In genomic region chr10:127907411-127908105, GRCh38 we compare ENCODE assay signal across 9 cellular contexts. TPM values are rescaled to one million over a fixed set of nuclear protein-coding genes. Genes with fewer than 3 reads are reported as not detected.
DNase-seq lines count a peak whose midpoint lies in the region; ATAC-seq and TF ChIP-seq lines count a peak whose summit lies in the region.
"Had no signal": no experiment of that assay in that cellular context is flagged by ENCODE, and none has a peak within 500 bp of the region (broad histone marks: within the 10 kb centered on the region; RNA-seq: fewer than 3 reads in every experiment).

No MANE protein-coding gene starts in this region.

- H3K4me1 Mint-ChIP-seq in activated naive CD8-positive, alpha-beta T cell (ENCODE audit: low read depth) = no peaks in the 10 kb centered on the region
- H3K4me1 Mint-ChIP-seq: CD4-positive, CD25-positive, alpha-beta regulatory T cell had no signal

- ATAC-seq in GM18873 (IDR thresholded peaks at IDR 0.05; ENCODE audit: low FRiP score, unreplicated experiment) (no peak), GM21576 (IDR thresholded peaks at IDR 0.05; ENCODE audit: unreplicated experiment) (no peak)

- DNase-seq in NOMO-1 (lab: John Stamatoyannopoulos, UW; ENCODE audit: unreplicated experiment in 2 of 2) (peak; percentile 18 to 22), NOMO-1 treated with dmso at 0.1 percent for 144 hours (lab: John Stamatoyannopoulos, UW; ENCODE audit: unreplicated experiment) (no peak), right atrium auricular region (ENCODE audit: low spot score) (no peak), foreskin melanocyte (no peak)

- no peak overlapping the region for H3K27ac Mint-ChIP-seq in activated naive CD8-positive, alpha-beta T cell
- H3K27ac Mint-ChIP-seq: CD4-positive, CD25-positive, alpha-beta regulatory T cell had no signal

- TF ChIP-seq CTCF in right atrium auricular region (IDR thresholded peaks at IDR 0.05) = no peak

- no peaks in the 10 kb centered on the region for H3K9me3 ChIP-seq in right atrium auricular region

- H3K27me3 ChIP-seq in right atrium auricular region (no peaks in the 10 kb centered on the region), rectal smooth muscle tissue (ENCODE audit: control insufficient read depth, insufficient read depth, low read length) (no peaks in the 10 kb centered on the region)

- peaks cover 12% of the 10 kb centered on the region for H3K27me3 Mint-ChIP-seq in activated naive CD8-positive, alpha-beta T cell

- H3K9ac ChIP-seq in rectal smooth muscle tissue (ENCODE audit: low read length) = no peak overlapping the region

- no peaks in the 10 kb centered on the region for H3K36me3 ChIP-seq in right atrium auricular region
- no peaks in the 10 kb centered on the region for H3K36me3 ChIP-seq in rectal smooth muscle tissue (ENCODE audit: control insufficient read depth, insufficient read depth, low read length)

- H3K4me3 Mint-ChIP-seq in activated naive CD8-positive, alpha-beta T cell = peak overlapping the region; percentile 51

- H3K4me1 ChIP-seq in right atrium auricular region (peaks cover 0 to 45% of the 10 kb centered on the region in 2 donors), rectal smooth muscle tissue (ENCODE audit: control insufficient read depth, insufficient read depth, low read length) (no peaks in the 10 kb centered on the region)

- peak overlapping the region; percentile 62 to 85 for H3K4me3 ChIP-seq in right atrium auricular region
- peak overlapping the region; percentile 67 for H3K4me3 ChIP-seq in rectal smooth muscle tissue (ENCODE audit: low read length)

- H3K36me3 Mint-ChIP-seq in activated naive CD8-positive, alpha-beta T cell = no peaks in the 10 kb centered on the region
- H3K36me3 Mint-ChIP-seq: CD4-positive, CD25-positive, alpha-beta regulatory T cell had no signal

- H3K9me3 Mint-ChIP-seq in activated naive CD8-positive, alpha-beta T cell (ENCODE audit: low read depth) = no peaks in the 10 kb centered on the region

- H3K27ac ChIP-seq in right atrium auricular region = peak overlapping the region; percentile 91 to 92
- peak overlapping the region; percentile 56 for H3K27ac ChIP-seq in rectal smooth muscle tissue (ENCODE audit: low read depth, low read length)

RNA-seq across cellular contexts. Expression of gene PTPRE, which starts 0.7 kb away (rescaled TPM):
- total RNA-seq in right atrium auricular region = 10 to 100 TPM; 11.3 to 23.5 TPM

RNA-seq across cellular contexts. Expression of gene CLRN3, which starts 14.8 kb away (rescaled TPM):
- total RNA-seq in right atrium auricular region = not detected
- total RNA-seq: CD4-positive, CD25-positive, alpha-beta regulatory T cell had no signal

Comparison
In these comparisons a context has a peak if more than half of its experiments do, and no peak if none do; other contexts are left out.
1. DNase-seq: peak in NOMO-1 (2 of 2); none in NOMO-1 treated with dmso at 0.1 percent for 144 hours (single experiment), right atrium auricular region (single experiment) and foreskin melanocyte (single experiment).